ENCODE assay signal across 24 cellular contexts in the genomic region with DNA sequence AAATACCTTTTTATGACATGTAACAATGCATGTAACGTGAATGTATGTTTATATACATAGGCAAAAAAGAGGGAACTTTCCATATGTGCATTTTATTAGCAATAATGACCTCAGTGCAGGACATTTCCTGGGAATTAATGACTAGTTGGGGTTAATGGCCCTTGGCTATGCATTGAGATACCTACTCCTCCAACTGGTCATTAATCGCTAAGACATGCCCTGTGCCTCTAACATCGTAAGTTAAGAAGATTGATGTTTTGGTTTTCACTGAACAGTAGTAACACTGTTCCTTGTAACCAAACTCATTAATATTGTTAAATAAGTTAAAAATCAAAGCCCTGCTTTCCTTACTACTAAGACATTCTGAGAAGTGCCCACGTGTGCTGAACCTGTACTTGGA.
"Had no signal": no experiment of that assay in that cellular context is flagged by ENCODE, and none has a peak within 500 bp of the region (broad histone marks: within the 10 kb centered on the region; RNA-seq: fewer than 3 reads in every experiment).

No MANE protein-coding gene starts in this region.

- H3K36me3 Mint-ChIP-seq: activated naive CD4-positive, alpha-beta T cell treated with anti-CD3 and anti-CD28 coated beads, Interleukin-2, amount 10 ng/mL, durations not matched to agents 7 days and 5 days; activated naive CD4-positive, alpha-beta T cell treated with anti-CD3 and anti-CD28 coated beads, Interleukin-2, amount 50 U/mL, for 72 hours; activated naive CD8-positive, alpha-beta T cell treated with anti-CD3 and anti-CD28 coated beads, Interleukin-2, amount 10 ng/mL, durations not matched to agents 7 days and 5 days had no signal

- H3K27ac Mint-ChIP-seq: activated CD4-positive, alpha-beta memory T cell treated with anti-CD3 and anti-CD28 coated beads, Interleukin-2, amount 10 ng/mL, durations not matched to agents 7 days and 5 days; activated CD4-positive, alpha-beta T cell treated with anti-CD3 and anti-CD28 coated beads, Interleukin-2, amount 10 ng/mL, durations not matched to agents 7 days and 5 days; activated naive CD4-positive, alpha-beta T cell treated with anti-CD3 and anti-CD28 coated beads, Interleukin-2, amount 10 ng/mL, durations not matched to agents 7 days and 5 days; activated naive CD4-positive, alpha-beta T cell treated with anti-CD3 and anti-CD28 coated beads, Interleukin-2, amount 50 U/mL, for 72 hours; activated naive CD8-positive, alpha-beta T cell treated with anti-CD3 and anti-CD28 coated beads, Interleukin-2, amount 10 ng/mL, durations not matched to agents 7 days and 5 days; activated T-cell treated with anti-CD3 and anti-CD28 coated beads, Interleukin-2, amount 50 U/mL, for 24 hours; activated T-cell treated with anti-CD3 and anti-CD28 coated beads, Interleukin-2, amount 50 U/mL, for 72 hours; dendritic cell treated with granulocyte-macrophage colony-stimulating factor and Interleukin-4, amounts not matched to agents 40 ng/mL and 50 ng/mL, for 4 days had no signal

- H3K4me1 ChIP-seq: ascending aorta had no signal

- H3K4me3 Mint-ChIP-seq: activated CD4-positive, alpha-beta memory T cell treated with anti-CD3 and anti-CD28 coated beads, Interleukin-2, amount 10 ng/mL, durations not matched to agents 7 days and 5 days; activated CD4-positive, alpha-beta T cell treated with anti-CD3 and anti-CD28 coated beads, Interleukin-2, amount 10 ng/mL, durations not matched to agents 7 days and 5 days; activated naive CD4-positive, alpha-beta T cell treated with anti-CD3 and anti-CD28 coated beads, Interleukin-2, amount 10 ng/mL, durations not matched to agents 7 days and 5 days; activated naive CD8-positive, alpha-beta T cell treated with anti-CD3 and anti-CD28 coated beads, Interleukin-2, amount 10 ng/mL, durations not matched to agents 7 days and 5 days; activated T-cell treated with anti-CD3 and anti-CD28 coated beads, Interleukin-2, amount 50 U/mL, for 24 hours; activated T-cell treated with anti-CD3 and anti-CD28 coated beads, Interleukin-2, amount 50 U/mL, for 72 hours; central memory CD8-positive, alpha-beta T cell; dendritic cell treated with granulocyte-macrophage colony-stimulating factor and Interleukin-4, amounts not matched to agents 40 ng/mL and 50 ng/mL, for 4 days had no signal

- H3K36me3 ChIP-seq: ascending aorta, brain microvascular endothelial cell had no signal

- H3K27ac ChIP-seq: ascending aorta, brain microvascular endothelial cell, coronary artery had no signal

- ATAC-seq: activated naive CD4-positive, alpha-beta T cell treated with anti-CD3 and anti-CD28 coated beads, Interleukin-2, amount 50 U/mL, for 72 hours; activated T-cell treated with anti-CD3 and anti-CD28 coated beads, Interleukin-2, amount 50 U/mL, for 72 hours; esophagus mucosa had no signal

- H3K27me3 Mint-ChIP-seq: activated CD4-positive, alpha-beta memory T cell treated with anti-CD3 and anti-CD28 coated beads, Interleukin-2, amount 10 ng/mL, durations not matched to agents 7 days and 5 days; activated CD4-positive, alpha-beta T cell treated with anti-CD3 and anti-CD28 coated beads, Interleukin-2, amount 10 ng/mL, durations not matched to agents 7 days and 5 days; activated naive CD4-positive, alpha-beta T cell treated with anti-CD3 and anti-CD28 coated beads, Interleukin-2, amount 10 ng/mL, durations not matched to agents 7 days and 5 days; activated naive CD8-positive, alpha-beta T cell treated with anti-CD3 and anti-CD28 coated beads, Interleukin-2, amount 10 ng/mL, durations not matched to agents 7 days and 5 days; activated T-cell treated with anti-CD3 and anti-CD28 coated beads, Interleukin-2, amount 50 U/mL, for 24 hours; central memory CD8-positive, alpha-beta T cell; dendritic cell treated with granulocyte-macrophage colony-stimulating factor and Interleukin-4, amounts not matched to agents 40 ng/mL and 50 ng/mL, for 4 days had no signal

- H3K27me3 ChIP-seq: ascending aorta, brain microvascular endothelial cell had no signal

- H3K9me3 Mint-ChIP-seq: activated CD4-positive, alpha-beta memory T cell treated with anti-CD3 and anti-CD28 coated beads, Interleukin-2, amount 10 ng/mL, durations not matched to agents 7 days and 5 days; activated CD4-positive, alpha-beta T cell treated with anti-CD3 and anti-CD28 coated beads, Interleukin-2, amount 10 ng/mL, durations not matched to agents 7 days and 5 days; activated naive CD4-positive, alpha-beta T cell treated with anti-CD3 and anti-CD28 coated beads, Interleukin-2, amount 10 ng/mL, durations not matched to agents 7 days and 5 days; activated naive CD4-positive, alpha-beta T cell treated with anti-CD3 and anti-CD28 coated beads, Interleukin-2, amount 50 U/mL, for 72 hours; activated naive CD8-positive, alpha-beta T cell treated with anti-CD3 and anti-CD28 coated beads, Interleukin-2, amount 10 ng/mL, durations not matched to agents 7 days and 5 days; activated T-cell treated with anti-CD3 and anti-CD28 coated beads, Interleukin-2, amount 50 U/mL, for 24 hours; activated T-cell treated with anti-CD3 and anti-CD28 coated beads, Interleukin-2, amount 50 U/mL, for 72 hours; central memory CD8-positive, alpha-beta T cell; dendritic cell treated with granulocyte-macrophage colony-stimulating factor and Interleukin-4, amounts not matched to agents 40 ng/mL and 50 ng/mL, for 4 days had no signal

- H3K4me3 ChIP-seq: ascending aorta, coronary artery had no signal

- DNase-seq: activated CD4-positive, alpha-beta memory T cell treated with anti-CD3 and anti-CD28 coated beads, Interleukin-2, amount 10 ng/mL, durations not matched to agents 7 days and 5 days; activated CD4-positive, alpha-beta T cell treated with anti-CD3 and anti-CD28 coated beads for 1 hour; activated CD4-positive, alpha-beta T cell treated with anti-CD3 and anti-CD28 coated beads for 4 hours; activated CD4-positive, alpha-beta T cell treated with anti-CD3 and anti-CD28 coated beads, Interleukin-2, amount 10 ng/mL, durations not matched to agents 7 days and 5 days; activated CD4-positive, alpha-beta T cell treated with anti-CD3 and anti-CD28 coated beads, Interleukin-2, amount 50 U/mL, for 4 hours; activated CD8-positive, alpha-beta memory T cell treated with anti-CD3 and anti-CD28 coated beads, Interleukin-2, amount 50 U/mL, for 48 hours; activated gamma-delta T cell; activated naive CD4-positive, alpha-beta T cell; activated naive CD4-positive, alpha-beta T cell treated with anti-CD3 and anti-CD28 coated beads, Interleukin-2, amount 10 ng/mL, durations not matched to agents 7 days and 5 days; activated naive CD8-positive, alpha-beta T cell treated with anti-CD3 and anti-CD28 coated beads, Interleukin-2, amount 10 ng/mL, durations not matched to agents 7 days and 5 days; activated T-cell treated with anti-CD3 and anti-CD28 coated beads for 4 hours; activated T-cell treated with anti-CD3 and anti-CD28 coated beads, Interleukin-2, amount 50 U/mL, for 24 hours; activated T-cell treated with anti-CD3 and anti-CD28 coated beads, Interleukin-2, amount 50 U/mL, for 72 hours; brain microvascular endothelial cell; effector CD8-positive, alpha-beta T cell; head of caudate nucleus; T-helper 2 cell had no signal

- H3K9me3 ChIP-seq: ascending aorta had no signal

- FAIRE-seq: frontal cortex had no signal

- H3K4me1 Mint-ChIP-seq: activated CD4-positive, alpha-beta memory T cell treated with anti-CD3 and anti-CD28 coated beads, Interleukin-2, amount 10 ng/mL, durations not matched to agents 7 days and 5 days; activated CD4-positive, alpha-beta T cell treated with anti-CD3 and anti-CD28 coated beads, Interleukin-2, amount 10 ng/mL, durations not matched to agents 7 days and 5 days; activated naive CD4-positive, alpha-beta T cell treated with anti-CD3 and anti-CD28 coated beads, Interleukin-2, amount 10 ng/mL, durations not matched to agents 7 days and 5 days; activated naive CD8-positive, alpha-beta T cell treated with anti-CD3 and anti-CD28 coated beads, Interleukin-2, amount 10 ng/mL, durations not matched to agents 7 days and 5 days; central memory CD8-positive, alpha-beta T cell had no signal
